Comparison of ENCODE assay signal across 1 cellular context in the genomic region with DNA sequence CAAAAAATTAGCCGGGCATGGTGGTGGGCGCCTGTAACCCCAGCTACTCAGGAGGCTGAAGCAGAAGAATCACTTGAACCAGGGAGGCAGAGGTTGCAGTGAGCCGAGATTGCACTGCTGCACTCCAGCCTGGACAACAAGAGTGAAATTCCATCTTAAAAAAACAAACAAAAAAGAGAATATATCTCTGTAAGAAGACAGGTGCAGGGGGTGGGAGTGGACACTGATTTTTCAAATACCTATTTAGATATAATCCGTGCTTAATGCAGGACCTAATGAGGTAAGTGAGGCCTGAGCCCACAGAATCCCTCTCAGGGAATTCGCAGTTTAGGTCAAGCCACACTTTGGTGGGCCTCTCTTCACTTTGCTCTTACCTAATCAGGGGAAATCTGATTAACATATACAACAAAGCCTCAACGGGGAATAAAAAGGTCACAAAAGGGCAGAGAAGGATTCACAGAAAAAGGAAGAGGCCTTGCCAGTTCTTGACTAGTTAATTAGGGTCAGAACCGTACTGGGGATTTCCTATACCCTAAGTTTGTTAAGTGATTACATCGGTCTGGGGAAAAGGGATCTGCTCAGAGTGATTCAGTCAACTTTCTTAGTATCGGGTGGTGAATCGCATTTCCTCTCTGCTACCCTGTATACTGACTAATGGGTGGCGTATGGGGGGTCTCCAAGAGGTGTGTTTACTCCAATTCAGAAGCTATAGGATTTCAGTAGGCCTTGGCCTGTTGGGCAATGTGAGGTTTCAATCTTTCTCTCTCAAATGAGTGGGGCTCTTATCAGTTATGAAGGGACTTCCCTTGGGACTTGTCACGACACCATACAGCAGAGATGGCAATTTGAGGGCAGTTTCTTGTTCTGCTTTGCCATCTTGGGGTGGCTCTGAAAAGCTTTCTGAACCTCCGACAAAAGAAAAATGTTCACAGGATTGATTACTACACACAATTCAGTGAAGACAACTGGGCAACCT.
TF ChIP-seq lines count a peak whose summit lies in the region.

No MANE protein-coding gene starts in this region.

TF ChIP-seq in K562, 482 proteins besides CTCF, POLR2A, EP300 and RAD21 (continued from another document and continues in another):
- TF ChIP-seq, protein P1, sequence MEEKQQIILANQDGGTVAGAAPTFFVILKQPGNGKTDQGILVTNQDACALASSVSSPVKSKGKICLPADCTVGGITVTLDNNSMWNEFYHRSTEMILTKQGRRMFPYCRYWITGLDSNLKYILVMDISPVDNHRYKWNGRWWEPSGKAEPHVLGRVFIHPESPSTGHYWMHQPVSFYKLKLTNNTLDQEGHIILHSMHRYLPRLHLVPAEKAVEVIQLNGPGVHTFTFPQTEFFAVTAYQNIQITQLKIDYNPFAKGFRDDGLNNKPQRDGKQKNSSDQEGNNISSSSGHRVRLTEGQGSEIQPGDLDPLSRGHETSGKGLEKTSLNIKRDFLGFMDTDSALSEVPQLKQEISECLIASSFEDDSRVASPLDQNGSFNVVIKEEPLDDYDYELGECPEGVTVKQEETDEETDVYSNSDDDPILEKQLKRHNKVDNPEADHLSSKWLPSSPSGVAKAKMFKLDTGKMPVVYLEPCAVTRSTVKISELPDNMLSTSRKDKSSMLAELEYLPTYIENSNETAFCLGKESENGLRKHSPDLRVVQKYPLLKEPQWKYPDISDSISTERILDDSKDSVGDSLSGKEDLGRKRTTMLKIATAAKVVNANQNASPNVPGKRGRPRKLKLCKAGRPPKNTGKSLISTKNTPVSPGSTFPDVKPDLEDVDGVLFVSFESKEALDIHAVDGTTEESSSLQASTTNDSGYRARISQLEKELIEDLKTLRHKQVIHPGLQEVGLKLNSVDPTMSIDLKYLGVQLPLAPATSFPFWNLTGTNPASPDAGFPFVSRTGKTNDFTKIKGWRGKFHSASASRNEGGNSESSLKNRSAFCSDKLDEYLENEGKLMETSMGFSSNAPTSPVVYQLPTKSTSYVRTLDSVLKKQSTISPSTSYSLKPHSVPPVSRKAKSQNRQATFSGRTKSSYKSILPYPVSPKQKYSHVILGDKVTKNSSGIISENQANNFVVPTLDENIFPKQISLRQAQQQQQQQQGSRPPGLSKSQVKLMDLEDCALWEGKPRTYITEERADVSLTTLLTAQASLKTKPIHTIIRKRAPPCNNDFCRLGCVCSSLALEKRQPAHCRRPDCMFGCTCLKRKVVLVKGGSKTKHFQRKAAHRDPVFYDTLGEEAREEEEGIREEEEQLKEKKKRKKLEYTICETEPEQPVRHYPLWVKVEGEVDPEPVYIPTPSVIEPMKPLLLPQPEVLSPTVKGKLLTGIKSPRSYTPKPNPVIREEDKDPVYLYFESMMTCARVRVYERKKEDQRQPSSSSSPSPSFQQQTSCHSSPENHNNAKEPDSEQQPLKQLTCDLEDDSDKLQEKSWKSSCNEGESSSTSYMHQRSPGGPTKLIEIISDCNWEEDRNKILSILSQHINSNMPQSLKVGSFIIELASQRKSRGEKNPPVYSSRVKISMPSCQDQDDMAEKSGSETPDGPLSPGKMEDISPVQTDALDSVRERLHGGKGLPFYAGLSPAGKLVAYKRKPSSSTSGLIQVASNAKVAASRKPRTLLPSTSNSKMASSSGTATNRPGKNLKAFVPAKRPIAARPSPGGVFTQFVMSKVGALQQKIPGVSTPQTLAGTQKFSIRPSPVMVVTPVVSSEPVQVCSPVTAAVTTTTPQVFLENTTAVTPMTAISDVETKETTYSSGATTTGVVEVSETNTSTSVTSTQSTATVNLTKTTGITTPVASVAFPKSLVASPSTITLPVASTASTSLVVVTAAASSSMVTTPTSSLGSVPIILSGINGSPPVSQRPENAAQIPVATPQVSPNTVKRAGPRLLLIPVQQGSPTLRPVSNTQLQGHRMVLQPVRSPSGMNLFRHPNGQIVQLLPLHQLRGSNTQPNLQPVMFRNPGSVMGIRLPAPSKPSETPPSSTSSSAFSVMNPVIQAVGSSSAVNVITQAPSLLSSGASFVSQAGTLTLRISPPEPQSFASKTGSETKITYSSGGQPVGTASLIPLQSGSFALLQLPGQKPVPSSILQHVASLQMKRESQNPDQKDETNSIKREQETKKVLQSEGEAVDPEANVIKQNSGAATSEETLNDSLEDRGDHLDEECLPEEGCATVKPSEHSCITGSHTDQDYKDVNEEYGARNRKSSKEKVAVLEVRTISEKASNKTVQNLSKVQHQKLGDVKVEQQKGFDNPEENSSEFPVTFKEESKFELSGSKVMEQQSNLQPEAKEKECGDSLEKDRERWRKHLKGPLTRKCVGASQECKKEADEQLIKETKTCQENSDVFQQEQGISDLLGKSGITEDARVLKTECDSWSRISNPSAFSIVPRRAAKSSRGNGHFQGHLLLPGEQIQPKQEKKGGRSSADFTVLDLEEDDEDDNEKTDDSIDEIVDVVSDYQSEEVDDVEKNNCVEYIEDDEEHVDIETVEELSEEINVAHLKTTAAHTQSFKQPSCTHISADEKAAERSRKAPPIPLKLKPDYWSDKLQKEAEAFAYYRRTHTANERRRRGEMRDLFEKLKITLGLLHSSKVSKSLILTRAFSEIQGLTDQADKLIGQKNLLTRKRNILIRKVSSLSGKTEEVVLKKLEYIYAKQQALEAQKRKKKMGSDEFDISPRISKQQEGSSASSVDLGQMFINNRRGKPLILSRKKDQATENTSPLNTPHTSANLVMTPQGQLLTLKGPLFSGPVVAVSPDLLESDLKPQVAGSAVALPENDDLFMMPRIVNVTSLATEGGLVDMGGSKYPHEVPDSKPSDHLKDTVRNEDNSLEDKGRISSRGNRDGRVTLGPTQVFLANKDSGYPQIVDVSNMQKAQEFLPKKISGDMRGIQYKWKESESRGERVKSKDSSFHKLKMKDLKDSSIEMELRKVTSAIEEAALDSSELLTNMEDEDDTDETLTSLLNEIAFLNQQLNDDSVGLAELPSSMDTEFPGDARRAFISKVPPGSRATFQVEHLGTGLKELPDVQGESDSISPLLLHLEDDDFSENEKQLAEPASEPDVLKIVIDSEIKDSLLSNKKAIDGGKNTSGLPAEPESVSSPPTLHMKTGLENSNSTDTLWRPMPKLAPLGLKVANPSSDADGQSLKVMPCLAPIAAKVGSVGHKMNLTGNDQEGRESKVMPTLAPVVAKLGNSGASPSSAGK (IDR thresholded peaks at IDR 0.05): no peak
- TF ChIP-seq, protein P2, sequence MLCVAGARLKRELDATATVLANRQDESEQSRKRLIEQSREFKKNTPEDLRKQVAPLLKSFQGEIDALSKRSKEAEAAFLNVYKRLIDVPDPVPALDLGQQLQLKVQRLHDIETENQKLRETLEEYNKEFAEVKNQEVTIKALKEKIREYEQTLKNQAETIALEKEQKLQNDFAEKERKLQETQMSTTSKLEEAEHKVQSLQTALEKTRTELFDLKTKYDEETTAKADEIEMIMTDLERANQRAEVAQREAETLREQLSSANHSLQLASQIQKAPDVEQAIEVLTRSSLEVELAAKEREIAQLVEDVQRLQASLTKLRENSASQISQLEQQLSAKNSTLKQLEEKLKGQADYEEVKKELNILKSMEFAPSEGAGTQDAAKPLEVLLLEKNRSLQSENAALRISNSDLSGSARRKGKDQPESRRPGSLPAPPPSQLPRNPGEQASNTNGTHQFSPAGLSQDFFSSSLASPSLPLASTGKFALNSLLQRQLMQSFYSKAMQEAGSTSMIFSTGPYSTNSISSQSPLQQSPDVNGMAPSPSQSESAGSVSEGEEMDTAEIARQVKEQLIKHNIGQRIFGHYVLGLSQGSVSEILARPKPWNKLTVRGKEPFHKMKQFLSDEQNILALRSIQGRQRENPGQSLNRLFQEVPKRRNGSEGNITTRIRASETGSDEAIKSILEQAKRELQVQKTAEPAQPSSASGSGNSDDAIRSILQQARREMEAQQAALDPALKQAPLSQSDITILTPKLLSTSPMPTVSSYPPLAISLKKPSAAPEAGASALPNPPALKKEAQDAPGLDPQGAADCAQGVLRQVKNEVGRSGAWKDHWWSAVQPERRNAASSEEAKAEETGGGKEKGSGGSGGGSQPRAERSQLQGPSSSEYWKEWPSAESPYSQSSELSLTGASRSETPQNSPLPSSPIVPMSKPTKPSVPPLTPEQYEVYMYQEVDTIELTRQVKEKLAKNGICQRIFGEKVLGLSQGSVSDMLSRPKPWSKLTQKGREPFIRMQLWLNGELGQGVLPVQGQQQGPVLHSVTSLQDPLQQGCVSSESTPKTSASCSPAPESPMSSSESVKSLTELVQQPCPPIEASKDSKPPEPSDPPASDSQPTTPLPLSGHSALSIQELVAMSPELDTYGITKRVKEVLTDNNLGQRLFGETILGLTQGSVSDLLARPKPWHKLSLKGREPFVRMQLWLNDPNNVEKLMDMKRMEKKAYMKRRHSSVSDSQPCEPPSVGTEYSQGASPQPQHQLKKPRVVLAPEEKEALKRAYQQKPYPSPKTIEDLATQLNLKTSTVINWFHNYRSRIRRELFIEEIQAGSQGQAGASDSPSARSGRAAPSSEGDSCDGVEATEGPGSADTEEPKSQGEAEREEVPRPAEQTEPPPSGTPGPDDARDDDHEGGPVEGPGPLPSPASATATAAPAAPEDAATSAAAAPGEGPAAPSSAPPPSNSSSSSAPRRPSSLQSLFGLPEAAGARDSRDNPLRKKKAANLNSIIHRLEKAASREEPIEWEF (CRISPR knock-in tag; IDR thresholded peaks at IDR 0.05): no peak
- TF ChIP-seq, protein P3, sequence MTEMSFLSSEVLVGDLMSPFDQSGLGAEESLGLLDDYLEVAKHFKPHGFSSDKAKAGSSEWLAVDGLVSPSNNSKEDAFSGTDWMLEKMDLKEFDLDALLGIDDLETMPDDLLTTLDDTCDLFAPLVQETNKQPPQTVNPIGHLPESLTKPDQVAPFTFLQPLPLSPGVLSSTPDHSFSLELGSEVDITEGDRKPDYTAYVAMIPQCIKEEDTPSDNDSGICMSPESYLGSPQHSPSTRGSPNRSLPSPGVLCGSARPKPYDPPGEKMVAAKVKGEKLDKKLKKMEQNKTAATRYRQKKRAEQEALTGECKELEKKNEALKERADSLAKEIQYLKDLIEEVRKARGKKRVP (CRISPR knock-in tag; IDR thresholded peaks at IDR 0.05): 0 out of 2 replicates have a peak, but pooled peaks have one; percentile 49
- TF ChIP-seq, protein P4, sequence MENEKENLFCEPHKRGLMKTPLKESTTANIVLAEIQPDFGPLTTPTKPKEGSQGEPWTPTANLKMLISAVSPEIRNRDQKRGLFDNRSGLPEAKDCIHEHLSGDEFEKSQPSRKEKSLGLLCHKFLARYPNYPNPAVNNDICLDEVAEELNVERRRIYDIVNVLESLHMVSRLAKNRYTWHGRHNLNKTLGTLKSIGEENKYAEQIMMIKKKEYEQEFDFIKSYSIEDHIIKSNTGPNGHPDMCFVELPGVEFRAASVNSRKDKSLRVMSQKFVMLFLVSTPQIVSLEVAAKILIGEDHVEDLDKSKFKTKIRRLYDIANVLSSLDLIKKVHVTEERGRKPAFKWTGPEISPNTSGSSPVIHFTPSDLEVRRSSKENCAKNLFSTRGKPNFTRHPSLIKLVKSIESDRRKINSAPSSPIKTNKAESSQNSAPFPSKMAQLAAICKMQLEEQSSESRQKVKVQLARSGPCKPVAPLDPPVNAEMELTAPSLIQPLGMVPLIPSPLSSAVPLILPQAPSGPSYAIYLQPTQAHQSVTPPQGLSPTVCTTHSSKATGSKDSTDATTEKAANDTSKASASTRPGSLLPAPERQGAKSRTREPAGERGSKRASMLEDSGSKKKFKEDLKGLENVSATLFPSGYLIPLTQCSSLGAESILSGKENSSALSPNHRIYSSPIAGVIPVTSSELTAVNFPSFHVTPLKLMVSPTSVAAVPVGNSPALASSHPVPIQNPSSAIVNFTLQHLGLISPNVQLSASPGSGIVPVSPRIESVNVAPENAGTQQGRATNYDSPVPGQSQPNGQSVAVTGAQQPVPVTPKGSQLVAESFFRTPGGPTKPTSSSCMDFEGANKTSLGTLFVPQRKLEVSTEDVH (IDR thresholded peaks at IDR 0.05; ENCODE audit: low read depth, partially characterized antibody): no peak
- TF ChIP-seq ZNF644 (tag; IDR thresholded peaks at IDR 0.05; ENCODE audit: low read depth): no peak
- TF ChIP-seq CEBPG (CRISPR knock-in tag; IDR thresholded peaks at IDR 0.05): no peak
- TF ChIP-seq CEBPG (tag; conservative IDR thresholded peaks at IDR 0.05 in 1 of 2, IDR thresholded peaks at IDR 0.05 in 1 of 2): peak in 1 of 2 experiments; percentile 50; a peak in 2 of 4 replicates
- TF ChIP-seq, protein P5, sequence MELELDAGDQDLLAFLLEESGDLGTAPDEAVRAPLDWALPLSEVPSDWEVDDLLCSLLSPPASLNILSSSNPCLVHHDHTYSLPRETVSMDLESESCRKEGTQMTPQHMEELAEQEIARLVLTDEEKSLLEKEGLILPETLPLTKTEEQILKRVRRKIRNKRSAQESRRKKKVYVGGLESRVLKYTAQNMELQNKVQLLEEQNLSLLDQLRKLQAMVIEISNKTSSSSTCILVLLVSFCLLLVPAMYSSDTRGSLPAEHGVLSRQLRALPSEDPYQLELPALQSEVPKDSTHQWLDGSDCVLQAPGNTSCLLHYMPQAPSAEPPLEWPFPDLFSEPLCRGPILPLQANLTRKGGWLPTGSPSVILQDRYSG (tag; conservative IDR thresholded peaks at IDR 0.05; ENCODE audit: low read depth): 0 out of 2 replicates have a peak, but pooled peaks have one; percentile 17
- TF ChIP-seq TARDBP (IDR thresholded peaks at IDR 0.05): no peak
- TF ChIP-seq ZFX (CRISPR knock-in tag; IDR thresholded peaks at IDR 0.05): peak; percentile 45; the same call in 1 of the 2 replicates
- peak in 1 of 2 experiments; percentile 50; a peak in 1 of 4 replicates for TF ChIP-seq TEAD1 (CRISPR knock-in tag; IDR thresholded peaks at IDR 0.05)
- no peak for TF ChIP-seq BRD9 (IDR thresholded peaks at IDR 0.05; ENCODE audit: low read depth, partially characterized antibody)
- TF ChIP-seq RBBP5 (IDR thresholded peaks at IDR 0.05; ENCODE audit: borderline replicate concordance, insufficient read depth, low read length, poor library complexity, severe bottlenecking): no peak
- TF ChIP-seq, protein P6, sequence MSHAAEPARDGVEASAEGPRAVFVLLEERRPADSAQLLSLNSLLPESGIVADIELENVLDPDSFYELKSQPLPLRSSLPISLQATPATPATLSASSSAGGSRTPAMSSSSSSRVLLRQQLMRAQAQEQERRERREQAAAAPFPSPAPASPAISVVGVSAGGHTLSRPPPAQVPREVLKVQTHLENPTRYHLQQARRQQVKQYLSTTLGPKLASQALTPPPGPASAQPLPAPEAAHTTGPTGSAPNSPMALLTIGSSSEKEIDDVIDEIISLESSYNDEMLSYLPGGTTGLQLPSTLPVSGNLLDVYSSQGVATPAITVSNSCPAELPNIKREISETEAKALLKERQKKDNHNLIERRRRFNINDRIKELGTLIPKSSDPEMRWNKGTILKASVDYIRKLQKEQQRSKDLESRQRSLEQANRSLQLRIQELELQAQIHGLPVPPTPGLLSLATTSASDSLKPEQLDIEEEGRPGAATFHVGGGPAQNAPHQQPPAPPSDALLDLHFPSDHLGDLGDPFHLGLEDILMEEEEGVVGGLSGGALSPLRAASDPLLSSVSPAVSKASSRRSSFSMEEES (CRISPR knock-in tag; IDR thresholded peaks at IDR 0.05): no peak
- TF ChIP-seq PHB (CRISPR knock-in tag; IDR thresholded peaks at IDR 0.05): no peak
- TF ChIP-seq, protein P7, sequence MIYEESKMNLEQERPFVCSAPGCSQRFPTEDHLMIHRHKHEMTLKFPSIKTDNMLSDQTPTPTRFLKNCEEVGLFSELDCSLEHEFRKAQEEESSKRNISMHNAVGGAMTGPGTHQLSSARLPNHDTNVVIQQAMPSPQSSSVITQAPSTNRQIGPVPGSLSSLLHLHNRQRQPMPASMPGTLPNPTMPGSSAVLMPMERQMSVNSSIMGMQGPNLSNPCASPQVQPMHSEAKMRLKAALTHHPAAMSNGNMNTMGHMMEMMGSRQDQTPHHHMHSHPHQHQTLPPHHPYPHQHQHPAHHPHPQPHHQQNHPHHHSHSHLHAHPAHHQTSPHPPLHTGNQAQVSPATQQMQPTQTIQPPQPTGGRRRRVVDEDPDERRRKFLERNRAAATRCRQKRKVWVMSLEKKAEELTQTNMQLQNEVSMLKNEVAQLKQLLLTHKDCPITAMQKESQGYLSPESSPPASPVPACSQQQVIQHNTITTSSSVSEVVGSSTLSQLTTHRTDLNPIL (CRISPR knock-in tag; IDR thresholded peaks at IDR 0.05): no peak
